Comparison of ENCODE assay signal across 27 cellular contexts in the genomic region with DNA sequence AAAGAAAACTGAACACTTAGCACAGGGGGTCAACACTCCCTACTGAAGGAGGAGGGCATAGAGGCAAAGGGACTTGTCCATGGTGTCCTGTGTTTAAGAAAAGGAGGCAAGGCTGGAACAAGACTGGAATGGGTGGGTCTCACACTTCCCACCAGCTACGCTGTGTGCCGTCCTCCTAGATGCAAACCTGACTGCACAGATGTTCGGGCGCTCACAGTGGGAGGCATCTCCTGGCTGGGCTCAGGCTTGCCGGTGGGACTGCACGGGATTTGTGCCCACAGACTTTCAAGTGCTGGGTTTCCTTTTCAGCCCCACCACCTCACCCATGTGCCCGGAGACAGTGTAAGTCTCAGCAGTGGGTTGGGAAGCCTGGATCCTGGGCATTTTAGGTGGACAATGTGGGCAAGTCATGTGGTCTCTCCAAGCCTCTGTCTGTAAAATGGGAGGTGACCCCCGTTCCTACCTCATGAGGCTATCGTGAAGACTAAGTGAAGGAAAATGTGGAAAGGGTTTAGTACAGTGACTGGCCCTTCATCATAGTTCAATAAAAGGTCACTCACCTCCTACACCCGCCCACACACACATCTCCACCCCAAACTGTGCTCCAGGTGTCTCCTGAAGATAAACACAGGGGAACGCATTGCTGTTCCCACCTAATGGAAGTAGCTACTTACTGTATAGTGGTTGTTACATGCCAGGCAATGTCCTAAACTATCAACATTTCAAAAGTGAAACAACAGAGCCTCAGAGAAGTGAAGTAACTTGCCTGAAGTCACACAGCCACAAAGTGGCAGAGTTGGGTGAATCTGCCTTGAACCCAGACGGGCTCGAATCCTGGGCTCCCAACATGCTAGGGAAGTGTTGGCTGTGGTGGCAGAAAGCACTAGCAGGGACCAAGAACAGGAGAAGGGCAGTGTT. TPM values are rescaled to one million over a fixed set of nuclear protein-coding genes. Genes with fewer than 3 reads are reported as not detected.
DNase-seq lines count a peak whose midpoint lies in the region; ATAC-seq and TF ChIP-seq lines count a peak whose summit lies in the region.
"Had no signal": no experiment of that assay in that cellular context is flagged by ENCODE, and none has a peak within 500 bp of the region (broad histone marks: within the 10 kb centered on the region; RNA-seq: fewer than 3 reads in every experiment).

No MANE protein-coding gene starts in this region.

- ATAC-seq in heart left ventricle (no peak), left cardiac atrium (no peak), T-helper 17 cell (no peak), GM21367 (IDR thresholded peaks at IDR 0.05; ENCODE audit: unreplicated experiment) (no peak), GM18517 (IDR thresholded peaks at IDR 0.05; ENCODE audit: unreplicated experiment) (no peak)
- ATAC-seq: Panc1; stimulated activated naive CD8-positive, alpha-beta T cell treated with anti-CD3 and anti-CD28 coated beads, Interleukin-15, amount 100 ng/mL, for 72 hours had no signal

- H3K4me3 ChIP-seq in heart left ventricle (no peak overlapping the region), esophagus squamous epithelium (no peak overlapping the region)
- H3K4me3 ChIP-seq: BLaER1 treated with 17β-estradiol and CSF1 and Interleukin-3, amounts not matched to agents 10 nM and 100 nM; SJSA1; spleen had no signal

- no peak overlapping the region for H3K4me3 Mint-ChIP-seq in T-helper 17 cell
- no peak overlapping the region for H3K4me3 Mint-ChIP-seq in type B pancreatic cell
- H3K4me3 Mint-ChIP-seq: activated CD4-positive, alpha-beta T cell treated with anti-CD3 and anti-CD28 coated beads, Interleukin-2, amount 10 ng/mL, durations not matched to agents 24 days and 14 days; H9; stimulated activated naive CD8-positive, alpha-beta T cell treated with anti-CD3 and anti-CD28 coated beads, Interleukin-15, amount 100 ng/mL, for 72 hours; T-helper 1 cell treated with Interleukin-12 subunit alpha and Interleukin-12 subunit beta and Interleukin-4 antibody, amounts not matched to agents 30 μg/mL and 1 μg/mL, for 36 hours had no signal

- H3K27me3 ChIP-seq in heart left ventricle (no peaks in the 10 kb centered on the region), esophagus squamous epithelium (no peaks in the 10 kb centered on the region)
- H3K27me3 ChIP-seq: BLaER1 treated with 17β-estradiol and CSF1 and Interleukin-3, amounts not matched to agents 10 nM and 100 nM; SJSA1; spleen had no signal

- H3K27ac Mint-ChIP-seq in T-helper 17 cell = peak overlapping the region; percentile 27
- peak overlapping the region; percentile 41 for H3K27ac Mint-ChIP-seq in type B pancreatic cell
- H3K27ac Mint-ChIP-seq: activated CD4-positive, alpha-beta T cell treated with anti-CD3 and anti-CD28 coated beads, Interleukin-2, amount 10 ng/mL, durations not matched to agents 24 days and 14 days; T-helper 1 cell treated with Interleukin-12 subunit alpha and Interleukin-12 subunit beta and Interleukin-4 antibody, amounts not matched to agents 30 μg/mL and 1 μg/mL, for 36 hours had no signal

- H3K9me3 ChIP-seq in heart left ventricle (no peaks in the 10 kb centered on the region), T-helper 17 cell (ENCODE audit: control insufficient read depth, low read length, poor library complexity, severe bottlenecking) (no peaks in the 10 kb centered on the region), esophagus squamous epithelium (no peaks in the 10 kb centered on the region)
- H3K9me3 ChIP-seq: BLaER1 treated with 17β-estradiol and CSF1 and Interleukin-3, amounts not matched to agents 10 nM and 100 nM; SJSA1; spleen had no signal

- no peaks in the 10 kb centered on the region for H3K9me3 Mint-ChIP-seq in type B pancreatic cell
- H3K9me3 Mint-ChIP-seq: activated CD4-positive, alpha-beta T cell treated with anti-CD3 and anti-CD28 coated beads, Interleukin-2, amount 10 ng/mL, durations not matched to agents 24 days and 14 days; H9; T-helper 1 cell treated with Interleukin-12 subunit alpha and Interleukin-12 subunit beta and Interleukin-4 antibody, amounts not matched to agents 30 μg/mL and 1 μg/mL, for 36 hours had no signal

- H3K36me3 ChIP-seq in heart left ventricle (peaks cover 0 to 62% (median 41%) of the 10 kb centered on the region in 9 donors), esophagus squamous epithelium (peaks cover 17 to 44% (median 26%) of the 10 kb centered on the region in 3 donors)

- intact Hi-C loops in heart left ventricle (cut with DNase I) (no loop called here), left cardiac atrium (cut with DNase I) (no loop called here), esophagus squamous epithelium (cut with DNase I) (no loop called here)

- TF ChIP-seq POLR2A in heart left ventricle (IDR thresholded peaks at IDR 0.05) (no peak), esophagus squamous epithelium (IDR thresholded peaks at IDR 0.05) (no peak)

- DNase-seq in heart left ventricle (no peak), left cardiac atrium (no peak), T-helper 17 cell (no peak), esophagus squamous epithelium (lab: John Stamatoyannopoulos, UW) (no peak), type B pancreatic cell (ENCODE audit: extremely low spot score, unreplicated experiment) (no peak), putamen (ENCODE audit: low spot score) (no peak)
- DNase-seq: activated CD4-positive, alpha-beta T cell treated with anti-CD3 and anti-CD28 coated beads, Interleukin-2, amount 10 ng/mL, durations not matched to agents 24 days and 14 days; activated CD8-positive, alpha-beta memory T cell treated with anti-CD3 and anti-CD28 coated beads, Interleukin-2, amount 50 U/mL, for 48 hours; activated effector memory CD4-positive, alpha-beta T cell treated with Interleukin-2 at 50 U/mL for 16 hours; cortex of kidney; H9; KG1; mesenchymal stem cell; MV-4-11; NCI-H2171; NCI-H524 treated with DMSO at 0.1 percent for 48 hours; occipital lobe; spleen; stimulated activated CD4-positive, alpha-beta T cell treated with anti-CD3 and anti-CD28 coated beads, Interleukin-4, amount 100 ng/mL, for 24 hours; stimulated activated naive CD8-positive, alpha-beta T cell treated with anti-CD3 and anti-CD28 coated beads, Interleukin-15, amount 100 ng/mL, for 72 hours; trophoblast cell had no signal

- H3K4me1 Mint-ChIP-seq in T-helper 17 cell (peaks cover 25% of the 10 kb centered on the region), type B pancreatic cell (ENCODE audit: unreplicated experiment) (peaks cover 8% of the 10 kb centered on the region)

- H3K4me1 ChIP-seq in heart left ventricle (peaks cover 2 to 61% (median 15%) of the 10 kb centered on the region in 12 donors), esophagus squamous epithelium (peaks cover 4 to 92% (median 9%) of the 10 kb centered on the region in 3 donors)
- H3K4me1 ChIP-seq: spleen had no signal

- WGBS in heart left ventricle, 4 donors = 91 to 95% (median 94%) methylated on average over 12 to 13 of the region's 13 CpGs
- WGBS in esophagus squamous epithelium, 2 donors = 71 to 82% methylated on average over 8 to 11 of the region's 13 CpGs

- H3K27me3 Mint-ChIP-seq in T-helper 17 cell = no peaks in the 10 kb centered on the region
- no peaks in the 10 kb centered on the region for H3K27me3 Mint-ChIP-seq in type B pancreatic cell
- H3K27me3 Mint-ChIP-seq: activated CD4-positive, alpha-beta T cell treated with anti-CD3 and anti-CD28 coated beads, Interleukin-2, amount 10 ng/mL, durations not matched to agents 24 days and 14 days; stimulated activated naive CD8-positive, alpha-beta T cell treated with anti-CD3 and anti-CD28 coated beads, Interleukin-15, amount 100 ng/mL, for 72 hours had no signal

- peak overlapping the region in 9 of 12 donors; percentile 22 to 83 (median 72) for H3K27ac ChIP-seq in heart left ventricle
- H3K27ac ChIP-seq in esophagus squamous epithelium = peak overlapping the region; percentile 21 to 68 (median 68)
- H3K27ac ChIP-seq: BLaER1 treated with 17β-estradiol and CSF1 and Interleukin-3, amounts not matched to agents 10 nM and 100 nM; SJSA1; spleen had no signal

- peaks cover 10% of the 10 kb centered on the region for H3K36me3 Mint-ChIP-seq in T-helper 17 cell (ENCODE audit: low read depth)
- peaks cover 37% of the 10 kb centered on the region for H3K36me3 Mint-ChIP-seq in type B pancreatic cell

- TF ChIP-seq CTCF in heart left ventricle (IDR thresholded peaks at IDR 0.05) (no peak), esophagus squamous epithelium (IDR thresholded peaks at IDR 0.05) (no peak), type B pancreatic cell (conservative IDR thresholded peaks at IDR 0.05) (no peak)

RNA-seq across cellular contexts. Expression of a gene that starts 36.0 kb away (rescaled TPM):
- total RNA-seq in heart left ventricle = 100 to 1,000 TPM; 175 to 436 (median 241) TPM
- polyA plus RNA-seq in heart left ventricle = 100 to 1,000 TPM; 115 to 896 TPM
- 100 to 1,000 TPM; 183 to 281 TPM for total RNA-seq in left cardiac atrium
- total RNA-seq in T-helper 17 cell = 100 to 1,000 TPM; 259 to 313 TPM
- 100 to 1,000 TPM; 310 to 443 (median 391) TPM for total RNA-seq in esophagus squamous epithelium
- 374 and 695 TPM in 2 replicates for total RNA-seq in type B pancreatic cell (ENCODE audit: low replicate concordance)
